Comparison of ENCODE assay signal across 23 cellular contexts in the genomic region with DNA sequence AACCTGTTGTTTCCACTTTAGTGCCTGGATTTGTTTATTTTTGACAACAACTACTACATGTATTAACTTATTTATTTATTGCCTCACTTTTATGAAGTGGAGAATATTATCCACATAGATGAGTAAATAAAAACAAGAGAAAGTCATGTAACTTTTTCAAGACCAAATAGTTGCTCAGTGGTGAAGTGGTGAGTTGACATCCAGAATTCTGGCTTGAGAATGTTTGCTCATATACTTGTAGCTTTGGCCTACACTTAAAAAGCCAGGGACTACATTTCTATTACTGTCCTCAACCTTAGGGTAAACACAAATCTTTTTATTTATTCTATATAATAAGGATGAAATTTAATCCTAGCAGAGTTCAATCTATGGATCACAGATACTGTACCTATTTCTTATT. TPM values are rescaled to one million over a fixed set of nuclear protein-coding genes. Genes with fewer than 3 reads are reported as not detected.
DNase-seq lines count a peak whose midpoint lies in the region; ATAC-seq and TF ChIP-seq lines count a peak whose summit lies in the region.
"Had no signal": no experiment of that assay in that cellular context is flagged by ENCODE, and none has a peak within 500 bp of the region (broad histone marks: within the 10 kb centered on the region; RNA-seq: fewer than 3 reads in every experiment).

No MANE protein-coding gene starts in this region.

- H3K9me3 ChIP-seq in lower lobe of right lung, result no peaks in the 10 kb centered on the region
- H3K9me3 ChIP-seq: BE2C had no signal

- no peaks in the 10 kb centered on the region for H3K27me3 ChIP-seq in lower lobe of right lung (ENCODE audit: low read depth)
- H3K27me3 ChIP-seq: BE2C, BLaER1 had no signal

- ATAC-seq in lower lobe of right lung, result peak; percentile 39 to 60
- ATAC-seq in HG03039 (IDR thresholded peaks at IDR 0.05; ENCODE audit: unreplicated experiment), result no peak
- ATAC-seq: GM12878 had no signal

- no peaks in the 10 kb centered on the region for H3K36me3 ChIP-seq in lower lobe of right lung
- H3K36me3 ChIP-seq: BE2C, BLaER1 had no signal

- no peak for TF ChIP-seq CTCF in lower lobe of right lung (IDR thresholded peaks at IDR 0.05)

- no peaks in the 10 kb centered on the region for H3K4me1 ChIP-seq in lower lobe of right lung
- H3K4me1 ChIP-seq: BE2C, BLaER1 had no signal

- H3K27ac ChIP-seq in lower lobe of right lung, result no peak overlapping the region
- H3K27ac ChIP-seq: BLaER1 had no signal

- no peak overlapping the region for H3K4me3 ChIP-seq in lower lobe of right lung
- H3K4me3 ChIP-seq: BLaER1, GM12878 had no signal

- intact Hi-C loops in lower lobe of right lung (cut with DNase I), result no loop called here

- DNase-seq in NCI-H510A treated with DMSO at 0.1 percent for 48 hours (lab: John Stamatoyannopoulos, UW) (peak; percentile 66), NCI-H510A (lab: John Stamatoyannopoulos, UW) (no peak), lower lobe of right lung (no peak)
- no peak for DNase-seq in activated CD4-positive, CD25-positive, alpha-beta regulatory T cell treated with anti-CD3 and anti-CD28 coated beads, Interleukin-2, amount 50 U/mL, for 72 hours
- DNase-seq: 8988T; ACHN; BE2C; C1 segment of cervical spinal cord; CD4-positive, alpha-beta memory T cell; CD4-positive, CD25-positive, alpha-beta regulatory T cell; CD8-positive, alpha-beta memory T cell; COR-L47; DMS 273 treated with DMSO at 0.1 percent for 48 hours; DMS153; DMS79; DND-41; EL; GDM1 had no signal

RNA-seq across cellular contexts. Expression of gene GALNTL6, which starts 47.7 kb away (rescaled TPM):
- total RNA-seq in lower lobe of right lung, result not detected
- total RNA-seq: CD4-positive, alpha-beta memory T cell; CD4-positive, CD25-positive, alpha-beta regulatory T cell; CD8-positive, alpha-beta memory T cell; Daoy; G401; GM12878 had no signal
